In genomic region chr7:149489391-149490024, GRCh38 we compare ENCODE assay signal across 1 cellular context.
TF ChIP-seq lines count a peak whose summit lies in the region.

No MANE protein-coding gene starts in this region.

TF ChIP-seq in H1, 55 proteins besides CTCF, POLR2A, EP300 and RAD21:
- TF ChIP-seq SRF (IDR thresholded peaks at IDR 0.05; ENCODE audit: low read depth, low read length) (no peak), GABPA (IDR thresholded peaks at IDR 0.05; ENCODE audit: borderline replicate concordance, insufficient read depth, low read length) (peak; percentile 11; the same call in 1 of the 2 replicates), E2F6 (IDR thresholded peaks at IDR 0.05) (no peak)
